2 cellular contexts compared by ENCODE assay signal in the genomic region with DNA sequence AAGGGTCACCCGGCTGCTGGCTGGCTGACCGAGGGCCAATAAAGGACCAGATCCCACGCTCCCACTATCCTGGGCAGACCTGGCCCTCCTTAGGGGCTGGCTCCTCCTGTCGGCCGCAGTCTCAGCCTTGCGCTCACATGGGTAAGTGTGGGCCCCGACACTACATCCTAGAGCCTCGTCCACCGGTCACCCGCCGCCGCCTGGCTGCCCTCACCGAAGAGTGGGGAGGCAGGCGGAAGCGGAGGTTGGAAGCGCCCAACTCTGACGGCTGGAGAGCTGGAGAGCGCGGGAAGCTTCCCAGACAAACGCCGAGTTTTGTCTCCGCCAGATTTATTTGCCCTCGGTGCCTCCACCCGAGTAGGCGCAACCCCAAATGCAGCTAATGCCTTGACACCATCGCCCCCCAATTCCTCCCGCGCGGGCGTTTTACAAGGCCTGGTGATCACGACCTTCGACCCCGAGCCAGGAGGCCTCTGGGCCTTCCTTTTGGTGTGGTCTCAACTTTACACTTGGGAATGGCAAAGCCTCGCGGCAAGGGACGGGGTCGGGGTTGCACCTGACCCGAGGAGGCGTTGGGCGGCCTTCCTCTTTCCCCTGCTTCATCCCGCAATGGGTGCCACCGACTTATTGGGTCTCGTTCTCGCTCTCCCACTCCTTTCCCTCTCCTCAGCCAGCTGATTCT.
TF ChIP-seq lines count a peak whose summit lies in the region.

No MANE protein-coding gene starts in this region.

TF ChIP-seq in H1, 55 proteins besides CTCF, POLR2A, EP300 and RAD21:
- TF ChIP-seq EGR1 (IDR thresholded peaks at IDR 0.05; ENCODE audit: borderline replicate concordance, low read depth, low read length), result no peak
- TF ChIP-seq RNF2 (IDR thresholded peaks at IDR 0.05; ENCODE audit: borderline replicate concordance, low read depth, low read length, missing control alignments, poor library complexity, severe bottlenecking), result peak; percentile 6
- TF ChIP-seq TAF1 (IDR thresholded peaks at IDR 0.05; ENCODE audit: low read depth, low read length), result 0 out of 2 replicates have a peak, but pooled peaks have one; percentile 14
- TF ChIP-seq BRCA1 (IDR thresholded peaks at IDR 0.05; ENCODE audit: low read depth, low read length), result no peak
- TF ChIP-seq, protein P1, sequence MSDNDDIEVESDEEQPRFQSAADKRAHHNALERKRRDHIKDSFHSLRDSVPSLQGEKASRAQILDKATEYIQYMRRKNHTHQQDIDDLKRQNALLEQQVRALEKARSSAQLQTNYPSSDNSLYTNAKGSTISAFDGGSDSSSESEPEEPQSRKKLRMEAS (IDR thresholded peaks at IDR 0.05), result peak; percentile 77
- TF ChIP-seq, protein P2, sequence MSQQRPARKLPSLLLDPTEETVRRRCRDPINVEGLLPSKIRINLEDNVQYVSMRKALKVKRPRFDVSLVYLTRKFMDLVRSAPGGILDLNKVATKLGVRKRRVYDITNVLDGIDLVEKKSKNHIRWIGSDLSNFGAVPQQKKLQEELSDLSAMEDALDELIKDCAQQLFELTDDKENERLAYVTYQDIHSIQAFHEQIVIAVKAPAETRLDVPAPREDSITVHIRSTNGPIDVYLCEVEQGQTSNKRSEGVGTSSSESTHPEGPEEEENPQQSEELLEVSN (IDR thresholded peaks at IDR 0.05), result peak; percentile 81
- no peak for TF ChIP-seq FOSL1 (IDR thresholded peaks at IDR 0.05; ENCODE audit: insufficient read depth, low read depth, low read length)
- TF ChIP-seq KDM1A (IDR thresholded peaks at IDR 0.05; ENCODE audit: borderline replicate concordance, low read length), result peak; percentile 28; the same call in 1 of the 2 replicates
- TF ChIP-seq RFX5 (IDR thresholded peaks at IDR 0.05; ENCODE audit: borderline replicate concordance, low read depth, low read length), result no peak
- TF ChIP-seq TAF7 (optimal IDR thresholded peaks at IDR 0.05; ENCODE audit: borderline replicate concordance, low read depth, low read length), result no peak

TF ChIP-seq in HepG2, 621 proteins besides CTCF, POLR2A, EP300 and RAD21:
- TF ChIP-seq, protein P3, sequence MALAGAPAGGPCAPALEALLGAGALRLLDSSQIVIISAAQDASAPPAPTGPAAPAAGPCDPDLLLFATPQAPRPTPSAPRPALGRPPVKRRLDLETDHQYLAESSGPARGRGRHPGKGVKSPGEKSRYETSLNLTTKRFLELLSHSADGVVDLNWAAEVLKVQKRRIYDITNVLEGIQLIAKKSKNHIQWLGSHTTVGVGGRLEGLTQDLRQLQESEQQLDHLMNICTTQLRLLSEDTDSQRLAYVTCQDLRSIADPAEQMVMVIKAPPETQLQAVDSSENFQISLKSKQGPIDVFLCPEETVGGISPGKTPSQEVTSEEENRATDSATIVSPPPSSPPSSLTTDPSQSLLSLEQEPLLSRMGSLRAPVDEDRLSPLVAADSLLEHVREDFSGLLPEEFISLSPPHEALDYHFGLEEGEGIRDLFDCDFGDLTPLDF (CRISPR knock-in tag; IDR thresholded peaks at IDR 0.05), result no peak
- TF ChIP-seq NCOA2 (CRISPR knock-in tag; IDR thresholded peaks at IDR 0.05) (no peak), ZSCAN29 (CRISPR knock-in tag; conservative IDR thresholded peaks at IDR 0.05) (no peak)
